14 cellular contexts compared by ENCODE assay signal in the genomic region with DNA sequence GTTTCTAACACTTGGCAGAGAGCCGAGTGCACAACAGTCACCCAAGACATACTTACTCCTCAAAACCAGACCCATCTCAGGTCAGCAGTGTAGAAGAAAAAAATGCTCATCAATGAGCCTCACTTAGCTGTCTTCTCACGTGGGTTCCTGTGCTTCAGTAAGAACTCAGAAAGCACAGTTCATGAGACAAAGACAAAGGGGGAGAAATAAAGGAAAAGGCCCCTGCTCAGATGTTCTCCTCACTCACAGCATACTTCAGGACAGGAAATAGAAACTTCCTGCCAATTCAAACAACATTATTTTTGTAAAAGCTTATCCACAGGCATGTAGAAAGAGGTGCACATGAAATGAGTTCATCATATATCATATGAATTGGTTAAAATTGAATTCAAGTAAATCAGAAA.
DNase-seq lines count a peak whose midpoint lies in the region; ATAC-seq and TF ChIP-seq lines count a peak whose summit lies in the region.
"Had no signal": no experiment of that assay in that cellular context is flagged by ENCODE, and none has a peak within 500 bp of the region (broad histone marks: within the 10 kb centered on the region; RNA-seq: fewer than 3 reads in every experiment).

No MANE protein-coding gene starts in this region.

- no peak overlapping the region for H3K27ac ChIP-seq in CD4-positive, alpha-beta memory T cell (ENCODE audit: low read depth, low read length)
- H3K27ac ChIP-seq: thyroid gland had no signal

- H3K9me3 Mint-ChIP-seq in CD4-positive, alpha-beta memory T cell: peaks cover 0 to 6% (median 0%) of the 10 kb centered on the region in 8 donors
- H3K9me3 Mint-ChIP-seq in activated naive CD8-positive, alpha-beta T cell treated with anti-CD3 and anti-CD28 coated beads for 36 hours: peaks cover 8% of the 10 kb centered on the region
- H3K9me3 Mint-ChIP-seq in natural killer cell: peaks cover 0 to 3% of the 10 kb centered on the region in 2 donors

- H3K36me3 ChIP-seq in CD4-positive, alpha-beta memory T cell (ENCODE audit: insufficient read depth, low read length): no peaks in the 10 kb centered on the region
- H3K36me3 ChIP-seq: thyroid gland had no signal

- DNase-seq in CD4-positive, alpha-beta memory T cell: no peak
- no peak for DNase-seq in activated naive CD8-positive, alpha-beta T cell treated with anti-CD3 and anti-CD28 coated beads for 36 hours
- DNase-seq in natural killer cell: no peak
- no peak for DNase-seq in SKM-1 treated with dmso at 0.1 percent for 144 hours (lab: John Stamatoyannopoulos, UW; ENCODE audit: unreplicated experiment)
- no peak for DNase-seq in activated CD4-positive, CD25-positive, alpha-beta regulatory T cell (lab: John Stamatoyannopoulos, UW)
- DNase-seq: activated effector memory CD4-positive, alpha-beta T cell treated with Interleukin-2 at 50 U/mL for 16 hours; DMS79 treated with DMSO at 0.1 percent for 48 hours; endodermal cell; NCI-H2081; posterior cingulate gyrus; thyroid gland had no signal

- CTCF ChIA-PET in CD4-positive, alpha-beta memory T cell (lab: Charles Lee; ENCODE audit: partially characterized antibody): interaction anchor here (1.1 kb wide), 1 partner anchor 17 kb away, joined by 3 read pairs; no protein-coding TSS in a partner anchor

- H3K4me3 ChIP-seq in CD4-positive, alpha-beta memory T cell (ENCODE audit: low read length in 2 of 2): no peak overlapping the region
- H3K4me3 ChIP-seq: thyroid gland had no signal

- no peaks in the 10 kb centered on the region for H3K36me3 Mint-ChIP-seq in CD4-positive, alpha-beta memory T cell
- peaks cover 6% of the 10 kb centered on the region for H3K36me3 Mint-ChIP-seq in activated naive CD8-positive, alpha-beta T cell treated with anti-CD3 and anti-CD28 coated beads for 36 hours
- no peaks in the 10 kb centered on the region for H3K36me3 Mint-ChIP-seq in natural killer cell

- no peaks in the 10 kb centered on the region for H3K27me3 ChIP-seq in CD4-positive, alpha-beta memory T cell (ENCODE audit: insufficient read depth, low read length)
- H3K27me3 ChIP-seq: thyroid gland had no signal

- intact Hi-C loops in CD4-positive, alpha-beta memory T cell (cut with micrococcal nuclease): no loop called here
- intact Hi-C loops in natural killer cell (cut with micrococcal nuclease): no loop called here

- H3K4me1 ChIP-seq in CD4-positive, alpha-beta memory T cell (ENCODE audit: insufficient read depth, low read length): peaks cover 11% of the 10 kb centered on the region
- H3K4me1 ChIP-seq: thyroid gland had no signal

- POLR2A ChIA-PET in CD4-positive, alpha-beta memory T cell (lab: Charles Lee; ENCODE audit: partially characterized antibody): no interaction called here

- ATAC-seq in HG03342 (IDR thresholded peaks at IDR 0.05; ENCODE audit: unreplicated experiment): peak; percentile 43
- ATAC-seq in natural killer cell: peak; percentile 30 to 68 (median 46)
- ATAC-seq in GM18498 (IDR thresholded peaks at IDR 0.05; ENCODE audit: unreplicated experiment): no peak
- ATAC-seq in GM21360 (IDR thresholded peaks at IDR 0.05; ENCODE audit: unreplicated experiment): no peak

- H3K4me3 Mint-ChIP-seq in CD4-positive, alpha-beta memory T cell: peak overlapping the region in 3 of 8 donors; percentile 23 to 44 (median 36)
- no peak overlapping the region for H3K4me3 Mint-ChIP-seq in activated naive CD8-positive, alpha-beta T cell treated with anti-CD3 and anti-CD28 coated beads for 36 hours
- H3K4me3 Mint-ChIP-seq in natural killer cell: peak overlapping the region; percentile 35
- H3K4me3 Mint-ChIP-seq: endodermal cell had no signal

- H3K4me1 Mint-ChIP-seq in CD4-positive, alpha-beta memory T cell: peaks cover 13 to 19% (median 15%) of the 10 kb centered on the region in 4 donors
- H3K4me1 Mint-ChIP-seq in activated naive CD8-positive, alpha-beta T cell treated with anti-CD3 and anti-CD28 coated beads for 36 hours: peaks cover 20% of the 10 kb centered on the region
- H3K4me1 Mint-ChIP-seq in natural killer cell: peaks cover 22 to 27% of the 10 kb centered on the region in 2 donors
- H3K4me1 Mint-ChIP-seq: endodermal cell had no signal

- H3K9me3 ChIP-seq in CD4-positive, alpha-beta memory T cell (ENCODE audit: control insufficient read depth in 1 of 2, low read length in 2 of 2): no peaks in the 10 kb centered on the region
- H3K9me3 ChIP-seq: thyroid gland had no signal

- peak overlapping the region in 4 of 7 donors; percentile 1 to 33 (median 18) for H3K27ac Mint-ChIP-seq in CD4-positive, alpha-beta memory T cell
- peak overlapping the region; percentile 71 for H3K27ac Mint-ChIP-seq in activated naive CD8-positive, alpha-beta T cell treated with anti-CD3 and anti-CD28 coated beads for 36 hours
- peak overlapping the region; percentile 29 to 57 for H3K27ac Mint-ChIP-seq in natural killer cell
- H3K27ac Mint-ChIP-seq: endodermal cell had no signal

- H3K27me3 Mint-ChIP-seq in CD4-positive, alpha-beta memory T cell: peaks cover 1 to 3% of the 10 kb centered on the region in 2 donors
- H3K27me3 Mint-ChIP-seq in activated naive CD8-positive, alpha-beta T cell treated with anti-CD3 and anti-CD28 coated beads for 36 hours: no peaks in the 10 kb centered on the region
- no peaks in the 10 kb centered on the region for H3K27me3 Mint-ChIP-seq in natural killer cell (ENCODE audit: low read depth in 2 of 2)

- TF ChIP-seq CTCF in natural killer cell (IDR thresholded peaks at IDR 0.05): no peak

Comparison
In these comparisons a context has a peak if more than half of its experiments do, and no peak if none do; other contexts are left out.
1. H3K27ac Mint-ChIP-seq: peak in every context shown above with its lines; median percentile 71 in activated naive CD8-positive, alpha-beta T cell treated with anti-CD3 and anti-CD28 coated beads for 36 hours; 43 in natural killer cell; 18 in CD4-positive, alpha-beta memory T cell.
2. ATAC-seq: peak in HG03342 (single experiment) and natural killer cell (3 of 3); none in GM18498 (single experiment) and GM21360 (single experiment).